Comparison of ENCODE assay signal across 1 cellular context in genomic region chr3:157174616-157175498, GRCh38.
A peak's percentile ranks its signal among the peaks of the same experiment; 100 is the strongest.
TF ChIP-seq lines count a peak whose summit lies in the region.

No MANE protein-coding gene starts in this region.

TF ChIP-seq in HEK293, 187 proteins besides CTCF, POLR2A, EP300 and RAD21 (continued from another document and continues in another):
- TF ChIP-seq ZNF449 (tag by site-specific recombination; IDR thresholded peaks at IDR 0.05) (no peak), ZNF140 (tag by site-specific recombination; IDR thresholded peaks at IDR 0.05) (no peak), TSHZ1 (tag by site-specific recombination; IDR thresholded peaks at IDR 0.05; ENCODE audit: borderline replicate concordance) (peak; percentile 47; the same call in 1 of the 2 replicates), ZSCAN23 (tag by site-specific recombination; IDR thresholded peaks at IDR 0.05) (no peak), ZNF518A (tag by site-specific recombination; conservative IDR thresholded peaks at IDR 0.05; ENCODE audit: low read depth) (peak; percentile 82), ZNF596 (tag by site-specific recombination; IDR thresholded peaks at IDR 0.05) (no peak), ZBTB44 (tag by site-specific recombination; IDR thresholded peaks at IDR 0.05) (peak; percentile 97), ZNF514 (tag by site-specific recombination; IDR thresholded peaks at IDR 0.05) (no peak), ZNF530 (tag by site-specific recombination; IDR thresholded peaks at IDR 0.05; ENCODE audit: low read depth) (no peak), ZSCAN4 (tag by site-specific recombination; IDR thresholded peaks at IDR 0.05) (no peak), ZNF624 (tag by site-specific recombination; IDR thresholded peaks at IDR 0.05) (no peak), ZFP69B (tag by site-specific recombination; IDR thresholded peaks at IDR 0.05) (no peak; the same call in 1 of the 2 replicates), BCL6B (tag by site-specific recombination; IDR thresholded peaks at IDR 0.05) (no peak), ZNF121 (tag by site-specific recombination; IDR thresholded peaks at IDR 0.05) (no peak), ZNF664 (tag by site-specific recombination; IDR thresholded peaks at IDR 0.05) (0 out of 2 replicates have a peak, but pooled peaks have one; percentile 12), GLIS1 (tag by site-specific recombination; IDR thresholded peaks at IDR 0.05) (peak; percentile 38; the same call in 1 of the 2 replicates), SETDB1 (IDR thresholded peaks at IDR 0.05; ENCODE audit: insufficient read length, low read length) (peak; percentile 65), ZFP3 (tag by site-specific recombination; IDR thresholded peaks at IDR 0.05; ENCODE audit: low read depth) (no peak), ZNF785 (tag by site-specific recombination; IDR thresholded peaks at IDR 0.05) (no peak), ZNF26 (tag by site-specific recombination; IDR thresholded peaks at IDR 0.05) (no peak), ZNF132 (tag by site-specific recombination; IDR thresholded peaks at IDR 0.05; ENCODE audit: borderline replicate concordance) (no peak), MYNN (tag by site-specific recombination; IDR thresholded peaks at IDR 0.05; ENCODE audit: borderline replicate concordance) (0 out of 2 replicates have a peak, but pooled peaks have one; percentile 2), ZNF639 (tag by site-specific recombination; IDR thresholded peaks at IDR 0.05) (peak; percentile 82), ZNF174 (tag by site-specific recombination; IDR thresholded peaks at IDR 0.05) (no peak), ZNF626 (tag by site-specific recombination; IDR thresholded peaks at IDR 0.05) (no peak), ZBTB21 (tag by site-specific recombination; IDR thresholded peaks at IDR 0.05) (peak; percentile 96), ZBTB48 (tag by site-specific recombination; IDR thresholded peaks at IDR 0.05) (no peak), ZIC2 (tag by site-specific recombination; IDR thresholded peaks at IDR 0.05) (no peak), ZNF169 (tag by site-specific recombination; IDR thresholded peaks at IDR 0.05) (no peak), ZNF423 (tag by site-specific recombination; IDR thresholded peaks at IDR 0.05) (no peak), ZNF391 (tag by site-specific recombination; IDR thresholded peaks at IDR 0.05; ENCODE audit: borderline replicate concordance, low read depth) (peak; percentile 61; the same call in 1 of the 2 replicates), ZNF23 (tag by site-specific recombination; IDR thresholded peaks at IDR 0.05; ENCODE audit: borderline replicate concordance) (no peak), ZNF777 (tag by site-specific recombination; IDR thresholded peaks at IDR 0.05; ENCODE audit: borderline replicate concordance) (no peak), ZNF404 (tag by site-specific recombination; IDR thresholded peaks at IDR 0.05) (no peak), ZNF768 (tag by site-specific recombination; IDR thresholded peaks at IDR 0.05) (no peak), ZNF704 (tag by site-specific recombination; IDR thresholded peaks at IDR 0.05) (no peak), KLF10 (tag by site-specific recombination; IDR thresholded peaks at IDR 0.05) (peak; percentile 81), ZNF561 (tag by site-specific recombination; IDR thresholded peaks at IDR 0.05; ENCODE audit: borderline replicate concordance) (no peak), ZNF629 (tag by site-specific recombination; IDR thresholded peaks at IDR 0.05) (peak; percentile 98), ZBTB1 (tag by site-specific recombination; IDR thresholded peaks at IDR 0.05) (no peak), MZF1 (tag by site-specific recombination; IDR thresholded peaks at IDR 0.05; ENCODE audit: borderline replicate concordance) (no peak), ZNF521 (tag by site-specific recombination; IDR thresholded peaks at IDR 0.05) (no peak), ZNF501 (tag by site-specific recombination; IDR thresholded peaks at IDR 0.05) (peak; percentile 33; the same call in 1 of the 2 replicates), ZNF645 (tag by site-specific recombination; IDR thresholded peaks at IDR 0.05) (no peak)
